ENCODE assay signal across 20 cellular contexts in the genomic region with DNA sequence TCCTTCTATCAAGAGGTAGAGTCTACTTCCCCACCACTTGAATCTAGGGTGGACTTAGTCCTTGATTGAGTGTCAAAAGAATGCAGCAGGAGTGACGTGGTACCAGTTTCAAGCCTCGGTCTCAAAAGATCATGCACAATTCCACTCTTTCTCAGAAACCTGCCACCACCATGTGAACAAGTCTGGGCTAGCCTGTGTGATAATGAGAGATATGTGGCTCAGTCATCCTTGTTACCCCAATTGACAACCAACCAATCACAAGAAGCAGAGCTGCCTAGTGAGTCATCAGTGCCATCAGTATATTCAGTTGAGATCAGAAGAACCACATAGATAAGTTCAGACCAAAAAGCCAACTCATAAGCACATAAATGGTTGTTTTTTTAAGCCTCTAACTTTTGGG.
DNase-seq lines count a peak whose midpoint lies in the region; ATAC-seq, FAIRE-seq and TF ChIP-seq lines count a peak whose summit lies in the region.
"Had no signal": no experiment of that assay in that cellular context is flagged by ENCODE, and none has a peak within 500 bp of the region (broad histone marks: within the 10 kb centered on the region; RNA-seq: fewer than 3 reads in every experiment).

No MANE protein-coding gene starts in this region.

- H3K27me3 ChIP-seq in GM06990 (replicated peaks; ENCODE audit: control insufficient read depth, insufficient read depth, low read length) = no peaks in the 10 kb centered on the region
- H3K27me3 ChIP-seq: BLaER1 treated with 17β-estradiol and CSF1 and Interleukin-3, amounts not matched to agents 10 nM and 100 nM; SJCRH30 had no signal

- FAIRE-seq in HTR-8/SVneo (lab: Jason Lieb, UNC) = no peak
- FAIRE-seq: A204.1, G401.6, K562 had no signal

- TF ChIP-seq CTCF in GM06990 (IDR thresholded peaks at IDR 0.05; ENCODE audit: insufficient read depth, low read length, poor library complexity, severe bottlenecking) = no peak
- no peak for TF ChIP-seq CTCF in GM10266 (IDR thresholded peaks at IDR 0.05; ENCODE audit: control insufficient read depth, insufficient read depth, low read depth, missing control alignments)

- no peak overlapping the region for H3K4me3 ChIP-seq in GM06990 (replicated peaks; ENCODE audit: low read depth, low read length)
- H3K4me3 ChIP-seq: BLaER1 treated with 17β-estradiol and CSF1 and Interleukin-3, amounts not matched to agents 10 nM and 100 nM; HAP-1; K562; PC-9; SJCRH30 had no signal

- DNase-seq in GM06990 (ENCODE audit: extremely low read depth, insufficient read length) (peak; percentile 54), mucosa of gallbladder (ENCODE audit: low spot score) (no peak), GM10266 (ENCODE audit: extremely low spot score) (no peak), HTR-8/SVneo (ENCODE audit: insufficient read length, low spot score) (no peak), cerebellar nuclear complex (lab: John Stamatoyannopoulos, UW) (no peak)
- DNase-seq: CD8-positive, alpha-beta memory T cell; DND-41; NCI-H1417; NCI-H2029 treated with DMSO at 0.1 percent for 48 hours; NCI-H510A; PC-9; SJCRH30 had no signal

- ATAC-seq in GM18867 (IDR thresholded peaks at IDR 0.05; ENCODE audit: unreplicated experiment) (peak; percentile 74), HG02798 (IDR thresholded peaks at IDR 0.05; ENCODE audit: poor library complexity, unreplicated experiment) (peak; percentile 74), HG03565 (IDR thresholded peaks at IDR 0.05; ENCODE audit: unreplicated experiment) (peak; percentile 60)
- ATAC-seq: K562 had no signal

- no peaks in the 10 kb centered on the region for H3K36me3 ChIP-seq in GM06990 (ENCODE audit: control insufficient read depth, insufficient read depth, low read length)
- H3K36me3 ChIP-seq: BLaER1 treated with 17β-estradiol and CSF1 and Interleukin-3, amounts not matched to agents 10 nM and 100 nM; HAP-1; SJCRH30 had no signal
